In genomic region chr1:23530089-23530749, GRCh38 we compare ENCODE assay signal across 8 cellular contexts. TPM values are rescaled to one million over a fixed set of nuclear protein-coding genes. Genes with fewer than 3 reads are reported as not detected.
DNase-seq lines count a peak whose midpoint lies in the region; ATAC-seq and TF ChIP-seq lines count a peak whose summit lies in the region.

No MANE protein-coding gene starts in this region.

- no peak for TF ChIP-seq EP300 in esophagus muscularis mucosa (IDR thresholded peaks at IDR 0.05)
- no peak for TF ChIP-seq EP300 in sigmoid colon (IDR thresholded peaks at IDR 0.05)

- no peak overlapping the region for H3K27ac ChIP-seq in esophagus muscularis mucosa (replicated peaks in 1 of 4)
- peak overlapping the region in 1 of 4 donors; percentile 22 for H3K27ac ChIP-seq in sigmoid colon

- DNase-seq in activated T-cell treated with anti-CD3 and anti-CD28 coated beads for 48 hours (ENCODE audit: low read depth) (peak; percentile 32), activated T-cell treated with anti-CD3 and anti-CD28 coated beads for 4 hours (no peak), RPMI8226 (peak; percentile 74), esophagus muscularis mucosa (ENCODE audit: extremely low spot score) (no peak), sigmoid colon (no peak), GDM1 (lab: John Stamatoyannopoulos, UW) (no peak)

- no peak for TF ChIP-seq POLR2A in esophagus muscularis mucosa (IDR thresholded peaks at IDR 0.05; ENCODE audit: low read depth)
- no peak for TF ChIP-seq POLR2A in sigmoid colon (IDR thresholded peaks at IDR 0.05)

- no peak for ATAC-seq in GM18502 (IDR thresholded peaks at IDR 0.05; ENCODE audit: poor library complexity, unreplicated experiment)
- ATAC-seq in HG03139 (IDR thresholded peaks at IDR 0.05; ENCODE audit: unreplicated experiment), result no peak

- intact Hi-C loops in esophagus muscularis mucosa (cut with DNase I) (loop anchor here (10.0 kb wide), 1 partner anchor 185 kb away; the partner anchor contains the start of gene HNRNPR), sigmoid colon (cut with DNase I) (loop anchor here (5.0 kb wide), 1 partner anchor 48 kb away; the partner anchor contains the start of gene ASAP3)

- 20% methylated on average over 3 of the region's 23 CpGs for WGBS in esophagus muscularis mucosa
- 1 to 6% methylated on average over 23 of the region's 23 CpGs for WGBS in sigmoid colon, 2 donors

- H3K36me3 ChIP-seq in esophagus muscularis mucosa (no peaks in the 10 kb centered on the region), sigmoid colon (no peaks in the 10 kb centered on the region)

- H3K27me3 ChIP-seq in esophagus muscularis mucosa (peaks cover 0 to 52% (median 0%) of the 10 kb centered on the region in 4 donors), sigmoid colon (peaks cover 7 to 40% (median 17%) of the 10 kb centered on the region in 3 donors)

- TF ChIP-seq CTCF in esophagus muscularis mucosa (IDR thresholded peaks at IDR 0.05) (no peak), sigmoid colon (IDR thresholded peaks at IDR 0.05) (no peak)

- H3K4me3 ChIP-seq in esophagus muscularis mucosa (peak overlapping the region; percentile 58 to 65 (median 60)), sigmoid colon (peak overlapping the region in 3 of 4 donors; percentile 46 to 58 (median 58))

- H3K4me1 ChIP-seq in esophagus muscularis mucosa, result peaks cover 18 to 42% (median 32%) of the 10 kb centered on the region in 4 donors
- peaks cover 0 to 23% (median 19%) of the 10 kb centered on the region in 4 donors for H3K4me1 ChIP-seq in sigmoid colon

- H3K9me3 ChIP-seq in esophagus muscularis mucosa, result no peaks in the 10 kb centered on the region
- H3K9me3 ChIP-seq in sigmoid colon, result no peaks in the 10 kb centered on the region

RNA-seq across cellular contexts. Expression of gene E2F2, which starts 0.8 kb away (rescaled TPM):
- total RNA-seq in esophagus muscularis mucosa (under 1 TPM in 3 of 4 donors, not detected in 1; 0.11 to 0.26 (median 0.17) TPM), sigmoid colon (under 1 TPM in 2 of 4 donors, not detected in 2; 0.14 to 0.28 TPM)
- polyA plus RNA-seq in sigmoid colon, result 10 to 100 TPM in 1 of 3 donors, 1 to 10 TPM in 2; 2.4 to 10.6 (median 6.0) TPM

RNA-seq across cellular contexts. Expression of gene ID3, which starts 29.1 kb away (rescaled TPM):
- total RNA-seq in esophagus muscularis mucosa, result 100 to 1,000 TPM in 3 of 4 donors, 10 to 100 TPM in 1; 75.2 to 352 (median 274) TPM
- 100 to 1,000 TPM in 2 of 4 donors, 10 to 100 TPM in 2; 72.1 to 144 (median 92.6) TPM for total RNA-seq in sigmoid colon
- 100 to 1,000 TPM; 114 to 232 (median 220) TPM for polyA plus RNA-seq in sigmoid colon

RNA-seq across cellular contexts. Expression of gene ASAP3, which starts 46.2 kb away (rescaled TPM):
- total RNA-seq in esophagus muscularis mucosa, result 10 to 100 TPM; 25.3 to 32.8 (median 27.9) TPM
- total RNA-seq in sigmoid colon, result 10 to 100 TPM; 22.5 to 51.0 (median 27.8) TPM
- 10 to 100 TPM; 20.6 to 22.2 (median 21.0) TPM for polyA plus RNA-seq in sigmoid colon

Comparison
In these comparisons a context has a peak if more than half of its experiments do, and no peak if none do; other contexts are left out.
1. DNase-seq: peak in activated T-cell treated with anti-CD3 and anti-CD28 coated beads for 48 hours (single experiment) and RPMI8226 (single experiment); none in activated T-cell treated with anti-CD3 and anti-CD28 coated beads for 4 hours (single experiment), esophagus muscularis mucosa (single experiment), sigmoid colon (single experiment) and GDM1 (single experiment).